In genomic region chrX:45758738-45759397, GRCh38 we compare ENCODE assay signal across 9 cellular contexts.
DNase-seq lines count a peak whose midpoint lies in the region; ATAC-seq and TF ChIP-seq lines count a peak whose summit lies in the region.
"Had no signal": no experiment of that assay in that cellular context is flagged by ENCODE, and none has a peak within 500 bp of the region (broad histone marks: within the 10 kb centered on the region; RNA-seq: fewer than 3 reads in every experiment).

No MANE protein-coding gene starts in this region.

- no peaks in the 10 kb centered on the region for H3K27me3 ChIP-seq in GM06990 (replicated peaks; ENCODE audit: control insufficient read depth, insufficient read depth, low read length)
- no peaks in the 10 kb centered on the region for H3K27me3 ChIP-seq in adipocyte (replicated peaks; ENCODE audit: control insufficient read depth, insufficient read depth, low read length)
- no peaks in the 10 kb centered on the region for H3K27me3 ChIP-seq in BE2C

- peak overlapping the region; percentile 56 for H3K9ac ChIP-seq in adipocyte (ENCODE audit: low read length)

- no peaks in the 10 kb centered on the region for H3K9me3 ChIP-seq in adipocyte (ENCODE audit: control insufficient read depth, low read length)
- H3K9me3 ChIP-seq in BE2C = no peaks in the 10 kb centered on the region

- peak overlapping the region; percentile 45 for H3K4me3 ChIP-seq in GM06990 (replicated peaks; ENCODE audit: low read depth, low read length)
- peak overlapping the region; percentile 33 for H3K4me3 ChIP-seq in adipocyte (ENCODE audit: low read length)
- no peak overlapping the region for H3K4me3 ChIP-seq in BE2C (ENCODE audit: low read depth, low read length)
- H3K4me3 ChIP-seq: K562 had no signal

- TF ChIP-seq CTCF in GM06990 (IDR thresholded peaks at IDR 0.05; ENCODE audit: insufficient read depth, low read length, poor library complexity, severe bottlenecking) (no peak), BE2C (IDR thresholded peaks at IDR 0.05; ENCODE audit: low read depth, low read length) (no peak)

- in situ Hi-C loops in KBM-7 (cut with MboI; ENCODE audit: low pct_unique_long_range_greater_than_20kb, low sequenced_read_pairs) = no loop called here

- peak; percentile 78 for ATAC-seq in GM21526 (IDR thresholded peaks at IDR 0.05; ENCODE audit: low FRiP score, unreplicated experiment)
- ATAC-seq: K562 had no signal

- no peaks in the 10 kb centered on the region for H3K36me3 ChIP-seq in GM06990 (ENCODE audit: control insufficient read depth, insufficient read depth, low read length)
- H3K36me3 ChIP-seq in adipocyte (ENCODE audit: control insufficient read depth, insufficient read depth, low read length, severe bottlenecking) = peaks cover 19% of the 10 kb centered on the region
- H3K36me3 ChIP-seq in BE2C = no peaks in the 10 kb centered on the region

- peaks cover 30% of the 10 kb centered on the region for H3K4me1 ChIP-seq in adipocyte (ENCODE audit: control insufficient read depth, insufficient read depth, low read length)
- no peaks in the 10 kb centered on the region for H3K4me1 ChIP-seq in BE2C

- peak; percentile 50 for DNase-seq in GM06990 (ENCODE audit: extremely low read depth, insufficient read length)
- peak; percentile 44 for DNase-seq in KBM-7
- no peak for DNase-seq in adipocyte (ENCODE audit: low read depth)
- peak; percentile 42 for DNase-seq in stimulated activated CD8-positive, alpha-beta memory T cell treated with anti-CD3 and anti-CD28 coated beads, Interleukin-4, amount 100 ng/mL, for 48 hours
- DNase-seq in SKM-1 treated with dmso at 0.1 percent for 144 hours (lab: John Stamatoyannopoulos, UW; ENCODE audit: unreplicated experiment) = no peak
- no peak for DNase-seq in NCI-H1436 treated with DMSO at 0.1 percent for 48 hours (lab: John Stamatoyannopoulos, UW)
- no peak for DNase-seq in BE2C

Comparison
In these comparisons a context has a peak if more than half of its experiments do, and no peak if none do; other contexts are left out.
1. DNase-seq: peak in GM06990 (single experiment), KBM-7 (single experiment) and stimulated activated CD8-positive, alpha-beta memory T cell treated with anti-CD3 and anti-CD28 coated beads, Interleukin-4, amount 100 ng/mL, for 48 hours (single experiment); none in adipocyte (single experiment), SKM-1 treated with dmso at 0.1 percent for 144 hours (single experiment), NCI-H1436 treated with DMSO at 0.1 percent for 48 hours (single experiment) and BE2C (single experiment).